Comparison of ENCODE assay signal across 13 cellular contexts in genomic region chr20:21608777-21609176, GRCh38.
DNase-seq lines count a peak whose midpoint lies in the region; ATAC-seq and TF ChIP-seq lines count a peak whose summit lies in the region.
"Had no signal": no experiment of that assay in that cellular context is flagged by ENCODE, and none has a peak within 500 bp of the region (broad histone marks: within the 10 kb centered on the region; RNA-seq: fewer than 3 reads in every experiment).

No MANE protein-coding gene starts in this region.

- intact Hi-C loops in psoas muscle (cut with DNase I): no loop called here

- no peaks in the 10 kb centered on the region for H3K9me2 ChIP-seq in SK-N-SH

- H3K27ac ChIP-seq in SK-N-SH (ENCODE audit: low read depth in 2 of 2, low read length in 1 of 2) (no peak overlapping the region), caudate nucleus (ENCODE audit: low read depth, low read length) (peak overlapping the region; percentile 93), temporal lobe (ENCODE audit: low read depth, low read length) (peak overlapping the region; percentile 93), psoas muscle (no peak overlapping the region)
- H3K27ac ChIP-seq: 22Rv1 had no signal

- H3K9ac ChIP-seq in SK-N-SH: no peak overlapping the region

- DNase-seq in SK-N-SH (no peak), caudate nucleus (lab: John Stamatoyannopoulos, UW) (no peak), medulla oblongata (ENCODE audit: extremely low spot score) (peak; percentile 22), Kasumi-1 (lab: John Stamatoyannopoulos, UW) (no peak), psoas muscle (no peak)
- no peak for DNase-seq in activated CD4-positive, alpha-beta T cell treated with anti-CD3 and anti-CD28 coated beads, Interleukin-2, amount 50 U/mL, for 1 hour
- DNase-seq: ACHN; CD4-positive, alpha-beta T cell; DMS 273 treated with DMSO at 0.1 percent for 48 hours had no signal

- no peaks in the 10 kb centered on the region for H3K79me2 ChIP-seq in SK-N-SH (ENCODE audit: insufficient read depth)

- H3K4me2 ChIP-seq in SK-N-SH: peak overlapping the region; percentile 40; the same call in 1 of the 2 replicates
- H3K4me2 ChIP-seq: GM23338 had no signal

- POLR2A ChIA-PET in SK-N-SH (lab: Yijun Ruan, JAX): no interaction called here

- TF ChIP-seq RAD21 in SK-N-SH (IDR thresholded peaks at IDR 0.05; ENCODE audit: low read length): no peak

- CTCF ChIA-PET in SK-N-SH (lab: Yijun Ruan, JAX): interaction anchor here (1.4 to 2.9 kb wide), 2 partner anchors 37 to 771 kb away, joined by 4 to 9 read pairs; no protein-coding TSS in a partner anchor

- TF ChIP-seq CTCF in SK-N-SH (IDR thresholded peaks at IDR 0.05) (no peak), psoas muscle (IDR thresholded peaks at IDR 0.05) (no peak)

- 0 out of 2 replicates have a peak, but pooled peaks cover 5% of the 10 kb centered on the region for H3K9me3 ChIP-seq in SK-N-SH
- no peaks in the 10 kb centered on the region for H3K9me3 ChIP-seq in psoas muscle

- no peaks in the 10 kb centered on the region for H3F3A ChIP-seq in SK-N-SH (replicated peaks; ENCODE audit: insufficient read depth)

- H3K36me3 ChIP-seq in SK-N-SH (replicated peaks in 1 of 2; ENCODE audit: control insufficient read depth in 1 of 2, insufficient read depth in 2 of 2, low read length in 1 of 2) (no peaks in the 10 kb centered on the region), psoas muscle (ENCODE audit: insufficient read depth in 1 of 2, low read depth in 1 of 2) (no peaks in the 10 kb centered on the region)

- no peaks in the 10 kb centered on the region for H4K20me1 ChIP-seq in SK-N-SH (ENCODE audit: insufficient read depth)

- no peak for TF ChIP-seq EP300 in SK-N-SH (IDR thresholded peaks at IDR 0.05; ENCODE audit: borderline replicate concordance in 1 of 2, low read depth in 1 of 2, low read length in 1 of 2)

- no peak overlapping the region for H2AFZ ChIP-seq in SK-N-SH (ENCODE audit: low read depth)

- no peaks in the 10 kb centered on the region; the same call in 1 of the 2 replicates for H3K27me3 ChIP-seq in SK-N-SH (ENCODE audit: insufficient read depth)
- H3K27me3 ChIP-seq in psoas muscle (ENCODE audit: insufficient read depth in 3 of 3, low read length in 2 of 3): no peaks in the 10 kb centered on the region

- no peaks in the 10 kb centered on the region; a peak in 1 of 4 replicates for H3K4me1 ChIP-seq in SK-N-SH (ENCODE audit: control insufficient read depth in 1 of 2, insufficient read depth in 2 of 2, low read depth in 1 of 2, low read length in 1 of 2)
- H3K4me1 ChIP-seq in psoas muscle: no peaks in the 10 kb centered on the region

- H3K4me3 ChIP-seq in SK-N-SH (ENCODE audit: low read depth in 2 of 2, low read length in 1 of 2) (no peak overlapping the region), psoas muscle (no peak overlapping the region)
- H3K4me3 ChIP-seq: GM23338 had no signal

- ATAC-seq in SK-N-SH treated with all-trans-retinoic acid at 6 μM for 48 hours (no peak), psoas muscle (no peak)
- ATAC-seq: GM23338 had no signal

TF ChIP-seq in SK-N-SH, 30 proteins besides CTCF, POLR2A, EP300 and RAD21 (continues in another document):
- TF ChIP-seq TAF1 (IDR thresholded peaks at IDR 0.05; ENCODE audit: borderline replicate concordance, low read depth, low read length): no peak
- TF ChIP-seq CHD2 (IDR thresholded peaks at IDR 0.05; ENCODE audit: low read length, partially characterized antibody): no peak
- TF ChIP-seq REST (IDR thresholded peaks at IDR 0.05; ENCODE audit: low read depth, low read length): no peak
- no peak for TF ChIP-seq MXI1 (IDR thresholded peaks at IDR 0.05; ENCODE audit: low read depth, low read length)
- no peak for TF ChIP-seq NFIC (IDR thresholded peaks at IDR 0.05; ENCODE audit: borderline replicate concordance)
- no peak for TF ChIP-seq FOSL2 (IDR thresholded peaks at IDR 0.05; ENCODE audit: borderline replicate concordance, low read depth)
- no peak for TF ChIP-seq USF2 (IDR thresholded peaks at IDR 0.05; ENCODE audit: borderline replicate concordance, low read depth, low read length)
- TF ChIP-seq MEF2A (IDR thresholded peaks at IDR 0.05; ENCODE audit: borderline replicate concordance, low read depth): no peak
- TF ChIP-seq POLR2AphosphoS5 (IDR thresholded peaks at IDR 0.05; ENCODE audit: low read depth, low read length): no peak
- TF ChIP-seq SMC3 (IDR thresholded peaks at IDR 0.05; ENCODE audit: low read depth, low read length): no peak

TF ChIP-seq in SK-N-SH treated with all-trans-retinoic acid at 6 μM for 48 hours, 23 proteins besides CTCF, POLR2A, EP300 and RAD21:
- TF ChIP-seq GLIS3 (CRISPR knock-in tag; IDR thresholded peaks at IDR 0.05): no peak
- no peak for TF ChIP-seq ZFP3 (CRISPR knock-in tag; IDR thresholded peaks at IDR 0.05)
- no peak for TF ChIP-seq POU6F1 (CRISPR knock-in tag; IDR thresholded peaks at IDR 0.05; ENCODE audit: borderline replicate concordance, low read depth)
- no peak for TF ChIP-seq PATZ1 (CRISPR knock-in tag; IDR thresholded peaks at IDR 0.05; ENCODE audit: borderline replicate concordance)
- TF ChIP-seq TOX (CRISPR knock-in tag; IDR thresholded peaks at IDR 0.05; ENCODE audit: borderline replicate concordance): no peak
- no peak for TF ChIP-seq CSRNP3 (CRISPR knock-in tag; IDR thresholded peaks at IDR 0.05)
- no peak for TF ChIP-seq ESRRG (CRISPR knock-in tag; IDR thresholded peaks at IDR 0.05)
- no peak for TF ChIP-seq OSR1 (CRISPR knock-in tag; IDR thresholded peaks at IDR 0.05)
- TF ChIP-seq TCF4 (CRISPR knock-in tag; IDR thresholded peaks at IDR 0.05; ENCODE audit: borderline replicate concordance): no peak
- TF ChIP-seq ISL1 (CRISPR knock-in tag; IDR thresholded peaks at IDR 0.05): no peak
- no peak for TF ChIP-seq ZNF70 (CRISPR knock-in tag; IDR thresholded peaks at IDR 0.05)
- no peak for TF ChIP-seq CREB5 (CRISPR knock-in tag; IDR thresholded peaks at IDR 0.05; ENCODE audit: low read depth)

Comparison
In these comparisons a context has a peak if more than half of its experiments do, and no peak if none do; other contexts are left out.
1. H3K27ac ChIP-seq: peak in caudate nucleus (single experiment) and temporal lobe (single experiment); none in SK-N-SH (0 of 2) and psoas muscle (single experiment).